Comparison of ENCODE assay signal across 10 cellular contexts in genomic region chr16:30041841-30042240, GRCh38. TPM values are rescaled to one million over a fixed set of nuclear protein-coding genes. Genes with fewer than 3 reads are reported as not detected.
DNase-seq lines count a peak whose midpoint lies in the region; TF ChIP-seq lines count a peak whose summit lies in the region.
"Had no signal": no experiment of that assay in that cellular context is flagged by ENCODE, and none has a peak within 500 bp of the region (broad histone marks: within the 10 kb centered on the region; RNA-seq: fewer than 3 reads in every experiment).

No MANE protein-coding gene starts in this region.

- TF ChIP-seq EP300 in suprapubic skin (IDR thresholded peaks at IDR 0.05): no peak

- H3K27ac ChIP-seq in thyroid gland: no peak overlapping the region
- H3K27ac ChIP-seq in suprapubic skin: no peak overlapping the region

- H3K27ac Mint-ChIP-seq in activated CD4-positive, alpha-beta T cell treated with anti-CD3 and anti-CD28 coated beads, Interleukin-2, amount 10 ng/mL, durations not matched to agents 7 days and 5 days: no peak overlapping the region
- H3K27ac Mint-ChIP-seq in activated CD4-positive, alpha-beta T cell treated with anti-CD3 and anti-CD28 coated beads, Interleukin-2, amount 10 ng/mL, durations not matched to agents 24 days and 14 days: no peak overlapping the region
- H3K27ac Mint-ChIP-seq: naive thymus-derived CD4-positive, alpha-beta T cell had no signal

- TF ChIP-seq POLR2A in thyroid gland (IDR thresholded peaks at IDR 0.05): no peak
- TF ChIP-seq POLR2A in suprapubic skin (IDR thresholded peaks at IDR 0.05): no peak

- DNase-seq in activated CD4-positive, alpha-beta T cell treated with anti-CD3 and anti-CD28 coated beads, Interleukin-2, amount 10 ng/mL, durations not matched to agents 7 days and 5 days: peak; percentile 36
- DNase-seq in activated CD4-positive, alpha-beta T cell treated with anti-CD3 and anti-CD28 coated beads, Interleukin-2, amount 10 ng/mL, durations not matched to agents 24 days and 14 days: no peak
- DNase-seq in RPMI7951 (ENCODE audit: low read depth) (peak; percentile 41), fibroblast of pulmonary artery (ENCODE audit: low read depth) (peak; percentile 73), thyroid gland (no peak), NOMO-1 treated with dmso at 0.1 percent for 144 hours (lab: John Stamatoyannopoulos, UW; ENCODE audit: unreplicated experiment) (no peak), suprapubic skin (ENCODE audit: low spot score in 2 of 2) (no peak)
- DNase-seq in activated CD4-positive, alpha-beta T cell treated with anti-CD3 and anti-CD28 coated beads, Interleukin-2, amount 50 U/mL, for 4 hours: no peak

- no peaks in the 10 kb centered on the region for H3K9me3 ChIP-seq in thyroid gland
- no peaks in the 10 kb centered on the region for H3K9me3 ChIP-seq in suprapubic skin

- CTCF ChIA-PET in activated CD4-positive, alpha-beta T cell treated with anti-CD3 and anti-CD28 coated beads, Interleukin-2, amount 10 ng/mL, durations not matched to agents 7 days and 5 days (lab: Charles Lee): interaction anchor here (0.6 kb wide), 1 partner anchor 147 kb away, joined by 3 read pairs; no protein-coding TSS in a partner anchor

- peak; percentile 39 for TF ChIP-seq CTCF in fibroblast of pulmonary artery (IDR thresholded peaks at IDR 0.05; ENCODE audit: low read length, missing control alignments)
- TF ChIP-seq CTCF in thyroid gland (IDR thresholded peaks at IDR 0.05): peak in 4 of 6 experiments; percentile 19 to 44 (median 38)
- TF ChIP-seq CTCF in suprapubic skin (IDR thresholded peaks at IDR 0.05): peak in 1 of 2 donors; percentile 25

- no peak overlapping the region for H3K4me3 Mint-ChIP-seq in activated CD4-positive, alpha-beta T cell treated with anti-CD3 and anti-CD28 coated beads, Interleukin-2, amount 10 ng/mL, durations not matched to agents 7 days and 5 days
- H3K4me3 Mint-ChIP-seq in activated CD4-positive, alpha-beta T cell treated with anti-CD3 and anti-CD28 coated beads, Interleukin-2, amount 10 ng/mL, durations not matched to agents 24 days and 14 days: no peak overlapping the region
- H3K4me3 Mint-ChIP-seq: naive thymus-derived CD4-positive, alpha-beta T cell had no signal

- H3K9me3 Mint-ChIP-seq in activated CD4-positive, alpha-beta T cell treated with anti-CD3 and anti-CD28 coated beads, Interleukin-2, amount 10 ng/mL, durations not matched to agents 7 days and 5 days: no peaks in the 10 kb centered on the region
- no peaks in the 10 kb centered on the region for H3K9me3 Mint-ChIP-seq in activated CD4-positive, alpha-beta T cell treated with anti-CD3 and anti-CD28 coated beads, Interleukin-2, amount 10 ng/mL, durations not matched to agents 24 days and 14 days
- H3K9me3 Mint-ChIP-seq: naive thymus-derived CD4-positive, alpha-beta T cell had no signal

- H3K27me3 ChIP-seq in thyroid gland (no peaks in the 10 kb centered on the region), suprapubic skin (no peaks in the 10 kb centered on the region)

- 33 to 39% methylated on average over 5 of the region's 5 CpGs for WGBS in thyroid gland, 2 donors
- WGBS in suprapubic skin: 23% methylated on average over 5 of the region's 5 CpGs

- intact Hi-C loops in activated CD4-positive, alpha-beta T cell treated with anti-CD3 and anti-CD28 coated beads, Interleukin-2, amount 10 ng/mL, durations not matched to agents 24 days and 14 days (cut with micrococcal nuclease): no loop called here
- intact Hi-C loops in thyroid gland (cut with DNase I): no loop called here

- no peaks in the 10 kb centered on the region for H3K4me1 ChIP-seq in thyroid gland
- peaks cover 3% of the 10 kb centered on the region for H3K4me1 ChIP-seq in suprapubic skin

- H3K4me3 ChIP-seq in fibroblast of pulmonary artery (replicated peaks; ENCODE audit: low read depth, low read length): no peak overlapping the region
- no peak overlapping the region for H3K4me3 ChIP-seq in thyroid gland (replicated peaks in 1 of 3)
- no peak overlapping the region for H3K4me3 ChIP-seq in suprapubic skin

- no peaks in the 10 kb centered on the region for H3K36me3 Mint-ChIP-seq in activated CD4-positive, alpha-beta T cell treated with anti-CD3 and anti-CD28 coated beads, Interleukin-2, amount 10 ng/mL, durations not matched to agents 7 days and 5 days (ENCODE audit: low read depth)
- peaks cover 2% of the 10 kb centered on the region for H3K36me3 Mint-ChIP-seq in activated CD4-positive, alpha-beta T cell treated with anti-CD3 and anti-CD28 coated beads, Interleukin-2, amount 10 ng/mL, durations not matched to agents 24 days and 14 days (ENCODE audit: low read depth)
- H3K36me3 Mint-ChIP-seq: naive thymus-derived CD4-positive, alpha-beta T cell had no signal

- POLR2A ChIA-PET in activated CD4-positive, alpha-beta T cell treated with anti-CD3 and anti-CD28 coated beads, Interleukin-2, amount 10 ng/mL, durations not matched to agents 7 days and 5 days (lab: Charles Lee): no interaction called here

- peaks cover 5% of the 10 kb centered on the region for H3K27me3 Mint-ChIP-seq in activated CD4-positive, alpha-beta T cell treated with anti-CD3 and anti-CD28 coated beads, Interleukin-2, amount 10 ng/mL, durations not matched to agents 7 days and 5 days
- peaks cover 19% of the 10 kb centered on the region for H3K27me3 Mint-ChIP-seq in activated CD4-positive, alpha-beta T cell treated with anti-CD3 and anti-CD28 coated beads, Interleukin-2, amount 10 ng/mL, durations not matched to agents 24 days and 14 days

- H3K4me1 Mint-ChIP-seq in activated CD4-positive, alpha-beta T cell treated with anti-CD3 and anti-CD28 coated beads, Interleukin-2, amount 10 ng/mL, durations not matched to agents 7 days and 5 days: peaks cover 6% of the 10 kb centered on the region
- peaks cover 4% of the 10 kb centered on the region for H3K4me1 Mint-ChIP-seq in activated CD4-positive, alpha-beta T cell treated with anti-CD3 and anti-CD28 coated beads, Interleukin-2, amount 10 ng/mL, durations not matched to agents 24 days and 14 days

- H3K36me3 ChIP-seq in thyroid gland: no peaks in the 10 kb centered on the region
- no peaks in the 10 kb centered on the region for H3K36me3 ChIP-seq in suprapubic skin

RNA-seq across cellular contexts. Expression of gene TLCD3B, which starts 10.8 kb away (rescaled TPM):
- total RNA-seq in activated CD4-positive, alpha-beta T cell treated with anti-CD3 and anti-CD28 coated beads, Interleukin-2, amount 10 ng/mL, durations not matched to agents 7 days and 5 days: 1 to 10 TPM; 7.1 to 7.2 TPM
- 1.5 and 1.8 TPM in 2 replicates for total RNA-seq in activated CD4-positive, alpha-beta T cell treated with anti-CD3 and anti-CD28 coated beads, Interleukin-2, amount 10 ng/mL, durations not matched to agents 24 days and 14 days
- total RNA-seq in RPMI7951 (2014; rRNA removed; shearing (Covaris generic)): 0.12 and 0.49 TPM in 2 replicates
- total RNA-seq in thyroid gland (under 1 TPM in 2 of 4 donors, not detected in 2; 0.54 to 0.79 TPM), suprapubic skin (1 to 10 TPM in 1 of 4 donors, under 1 TPM in 1, not detected in 2; 0.81 to 1.4 TPM)
- total RNA-seq: Daoy had no signal

RNA-seq across cellular contexts. Expression of gene C16orf92, which starts 18.8 kb away (rescaled TPM):
- not detected for total RNA-seq in activated CD4-positive, alpha-beta T cell treated with anti-CD3 and anti-CD28 coated beads, Interleukin-2, amount 10 ng/mL, durations not matched to agents 7 days and 5 days
- total RNA-seq in activated CD4-positive, alpha-beta T cell treated with anti-CD3 and anti-CD28 coated beads, Interleukin-2, amount 10 ng/mL, durations not matched to agents 24 days and 14 days: not detected in 2 replicates
- total RNA-seq in RPMI7951 (2014; rRNA removed; shearing (Covaris generic)): not detected in 2 replicates
- total RNA-seq in thyroid gland (not detected), suprapubic skin (not detected)
- total RNA-seq: Daoy; naive thymus-derived CD4-positive, alpha-beta T cell had no signal

RNA-seq across cellular contexts. Expression of gene ALDOA, which starts 23.7 kb away (rescaled TPM):
- total RNA-seq in activated CD4-positive, alpha-beta T cell treated with anti-CD3 and anti-CD28 coated beads, Interleukin-2, amount 10 ng/mL, durations not matched to agents 7 days and 5 days: 1,000 to 10,000 TPM; 1,139 to 1,329 TPM
- 2,074 and 2,109 TPM in 2 replicates for total RNA-seq in activated CD4-positive, alpha-beta T cell treated with anti-CD3 and anti-CD28 coated beads, Interleukin-2, amount 10 ng/mL, durations not matched to agents 24 days and 14 days
- 1,895 and 1,949 TPM in 2 replicates for total RNA-seq in RPMI7951 (2014; rRNA removed; shearing (Covaris generic))
- 1,000 to 10,000 TPM in 3 of 4 donors, 100 to 1,000 TPM in 1; 752 to 2,025 (median 1,174) TPM for total RNA-seq in thyroid gland
- 100 to 1,000 TPM; 794 to 967 (median 870) TPM for total RNA-seq in suprapubic skin

RNA-seq across cellular contexts. Expression of gene DOC2A, which starts 31.0 kb away (rescaled TPM):
- total RNA-seq in activated CD4-positive, alpha-beta T cell treated with anti-CD3 and anti-CD28 coated beads, Interleukin-2, amount 10 ng/mL, durations not matched to agents 7 days and 5 days: under 1 TPM; 0.19 to 0.30 TPM
- total RNA-seq in activated CD4-positive, alpha-beta T cell treated with anti-CD3 and anti-CD28 coated beads, Interleukin-2, amount 10 ng/mL, durations not matched to agents 24 days and 14 days: 2.7 and 3.2 TPM in 2 replicates
- 1.1 TPM in 1 of 2 replicates, not detected in the other for total RNA-seq in RPMI7951 (2014; rRNA removed; shearing (Covaris generic))
- total RNA-seq in thyroid gland (1 to 10 TPM in 1 of 4 donors, under 1 TPM in 2, not detected in 1; 0.22 to 1.2 (median 0.94) TPM), suprapubic skin (under 1 TPM in 1 of 4 donors, not detected in 3; 0.42 TPM)
- total RNA-seq: Daoy had no signal

RNA-seq across cellular contexts. Expression of gene PPP4C, which starts 34.0 kb away (rescaled TPM):
- total RNA-seq in activated CD4-positive, alpha-beta T cell treated with anti-CD3 and anti-CD28 coated beads, Interleukin-2, amount 10 ng/mL, durations not matched to agents 7 days and 5 days: 100 to 1,000 TPM; 129 to 136 TPM
- 144 and 145 TPM in 2 replicates for total RNA-seq in activated CD4-positive, alpha-beta T cell treated with anti-CD3 and anti-CD28 coated beads, Interleukin-2, amount 10 ng/mL, durations not matched to agents 24 days and 14 days
- 101 and 136 TPM in 2 replicates for total RNA-seq in RPMI7951 (2014; rRNA removed; shearing (Covaris generic))
- 10 to 100 TPM; 43.6 to 59.9 (median 50.8) TPM for total RNA-seq in thyroid gland
- total RNA-seq in suprapubic skin: 10 to 100 TPM; 52.0 to 66.0 (median 61.2) TPM

Comparison
In these comparisons a context has a peak if more than half of its experiments do, and no peak if none do; other contexts are left out.
1. DNase-seq: peak in activated CD4-positive, alpha-beta T cell treated with anti-CD3 and anti-CD28 coated beads, Interleukin-2, amount 10 ng/mL, durations not matched to agents 7 days and 5 days (single experiment), RPMI7951 (single experiment) and fibroblast of pulmonary artery (single experiment); none in activated CD4-positive, alpha-beta T cell treated with anti-CD3 and anti-CD28 coated beads, Interleukin-2, amount 10 ng/mL, durations not matched to agents 24 days and 14 days (single experiment), thyroid gland (0 of 2), NOMO-1 treated with dmso at 0.1 percent for 144 hours (single experiment), activated CD4-positive, alpha-beta T cell treated with anti-CD3 and anti-CD28 coated beads, Interleukin-2, amount 50 U/mL, for 4 hours (0 of 2) and suprapubic skin (0 of 2).